Comparison of ENCODE assay signal across 8 cellular contexts in the genomic region with DNA sequence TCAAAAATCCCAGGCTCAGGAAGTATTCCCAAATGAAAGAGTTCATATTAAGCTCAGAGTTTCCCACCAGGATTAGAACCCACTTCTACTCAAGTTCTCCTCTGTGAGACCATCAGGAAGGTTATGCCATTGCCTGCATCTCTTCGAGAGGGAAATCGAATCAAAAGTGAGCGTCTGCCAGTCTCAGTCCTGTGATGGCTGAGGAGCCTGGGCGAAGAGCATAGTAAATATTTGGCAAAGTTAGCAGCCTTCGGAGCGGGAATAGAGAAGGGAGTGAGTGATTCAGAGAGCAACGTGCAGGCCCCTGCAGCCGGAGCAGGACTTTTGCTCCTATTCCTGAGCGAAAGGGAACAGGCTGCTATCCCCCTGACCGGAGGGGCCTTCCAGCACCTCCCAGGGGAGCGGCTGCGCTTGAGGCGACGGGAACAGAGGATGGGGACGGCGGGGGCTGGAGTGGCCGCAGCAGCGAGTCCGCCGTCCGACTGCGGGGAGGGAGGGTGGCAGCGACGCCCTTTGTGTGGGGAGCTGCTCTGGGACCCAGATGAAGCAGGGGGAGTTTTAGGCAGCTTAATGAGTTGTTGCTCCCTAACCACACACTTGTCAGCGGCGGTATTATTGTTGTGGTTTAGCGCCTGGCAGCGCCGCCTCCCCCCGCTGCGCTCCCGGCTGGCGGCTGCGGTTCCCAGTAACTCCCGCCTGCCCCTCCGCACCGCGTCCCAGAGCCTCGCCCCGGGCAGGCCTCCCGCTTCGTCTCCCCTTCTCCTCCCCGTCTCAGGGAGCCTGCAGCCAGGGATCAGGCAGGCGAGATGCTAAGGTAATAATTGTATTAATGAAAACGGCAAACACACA. TPM values are rescaled to one million over a fixed set of nuclear protein-coding genes. Genes with fewer than 3 reads are reported as not detected.
DNase-seq lines count a peak whose midpoint lies in the region; ATAC-seq and TF ChIP-seq lines count a peak whose summit lies in the region.

No MANE protein-coding gene starts in this region.

- H3K4me1 Mint-ChIP-seq in naive B cell = peaks cover 33 to 42% (median 39%) of the 10 kb centered on the region in 3 donors

- H3K4me3 ChIP-seq in epithelial cell of esophagus (ENCODE audit: low read length) = peak overlapping the region; percentile 35

- no peak for TF ChIP-seq CTCF in epithelial cell of esophagus (IDR thresholded peaks at IDR 0.05; ENCODE audit: insufficient read depth, low read depth, low read length, missing control alignments)

- H3K4me3 Mint-ChIP-seq in naive B cell = peak overlapping the region; percentile 66 to 90 (median 86)

- ATAC-seq in naive B cell (ENCODE audit: low read depth in 2 of 2) = peak; percentile 65 to 76

- DNase-seq in D341Med (ENCODE audit: low spot score) (peak; percentile 45), HCEC 1CT (peak; percentile 35), T-helper 9 cell (peak; percentile 10), epithelial cell of esophagus (ENCODE audit: low read depth) (peak; percentile 41), naive B cell (no peak), amniotic stem cell (lab: John Stamatoyannopoulos, UW) (no peak), pons (ENCODE audit: low spot score) (no peak), dedifferentiated amniotic fluid mesenchymal stem cell (ENCODE audit: extremely low spot score) (no peak)

- H3K27ac Mint-ChIP-seq in naive B cell = peak overlapping the region in 1 of 6 donors; percentile 57

- H3K9me3 Mint-ChIP-seq in naive B cell = no peaks in the 10 kb centered on the region

- peaks cover 69 to 95% (median 76%) of the 10 kb centered on the region in 3 donors for H3K27me3 Mint-ChIP-seq in naive B cell

- H3K36me3 Mint-ChIP-seq in naive B cell = peaks cover 5 to 10% of the 10 kb centered on the region in 2 donors

RNA-seq across cellular contexts. Expression of a gene that starts 21.7 kb away (rescaled TPM):
- polyA plus RNA-seq in naive B cell (ENCODE audit: low read depth in 6 of 6) = 1 to 10 TPM; 1.3 to 8.3 (median 6.0) TPM

RNA-seq across cellular contexts. Expression of a gene that starts 34.0 kb away (rescaled TPM):
- polyA plus RNA-seq in naive B cell (ENCODE audit: low read depth in 6 of 6) = under 1 TPM in 1 of 6 donors, not detected in 5; 0.29 TPM

RNA-seq across cellular contexts. Expression of a gene that starts 44.1 kb away (rescaled TPM):
- 10 to 100 TPM; 13.6 to 25.3 (median 19.1) TPM for polyA plus RNA-seq in naive B cell (ENCODE audit: low read depth in 6 of 6)

RNA-seq across cellular contexts. Expression of a gene that starts 44.3 kb away (rescaled TPM):
- polyA plus RNA-seq in naive B cell (ENCODE audit: low read depth in 6 of 6) = 1 to 10 TPM in 5 of 6 donors, under 1 TPM in 1; 0.70 to 3.1 (median 1.7) TPM

RNA-seq across cellular contexts. Expression of a gene that starts 44.5 kb away (rescaled TPM):
- 1 to 10 TPM; 2.4 to 3.9 (median 3.2) TPM for polyA plus RNA-seq in naive B cell (ENCODE audit: low read depth in 6 of 6)

Comparison
In these comparisons a context has a peak if more than half of its experiments do, and no peak if none do; other contexts are left out.
1. DNase-seq: peak in D341Med (single experiment), HCEC 1CT (single experiment), T-helper 9 cell (single experiment) and epithelial cell of esophagus (single experiment); none in naive B cell (single experiment), amniotic stem cell (single experiment), pons (single experiment) and dedifferentiated amniotic fluid mesenchymal stem cell (single experiment).